14 cellular contexts compared by ENCODE assay signal in the genomic region with DNA sequence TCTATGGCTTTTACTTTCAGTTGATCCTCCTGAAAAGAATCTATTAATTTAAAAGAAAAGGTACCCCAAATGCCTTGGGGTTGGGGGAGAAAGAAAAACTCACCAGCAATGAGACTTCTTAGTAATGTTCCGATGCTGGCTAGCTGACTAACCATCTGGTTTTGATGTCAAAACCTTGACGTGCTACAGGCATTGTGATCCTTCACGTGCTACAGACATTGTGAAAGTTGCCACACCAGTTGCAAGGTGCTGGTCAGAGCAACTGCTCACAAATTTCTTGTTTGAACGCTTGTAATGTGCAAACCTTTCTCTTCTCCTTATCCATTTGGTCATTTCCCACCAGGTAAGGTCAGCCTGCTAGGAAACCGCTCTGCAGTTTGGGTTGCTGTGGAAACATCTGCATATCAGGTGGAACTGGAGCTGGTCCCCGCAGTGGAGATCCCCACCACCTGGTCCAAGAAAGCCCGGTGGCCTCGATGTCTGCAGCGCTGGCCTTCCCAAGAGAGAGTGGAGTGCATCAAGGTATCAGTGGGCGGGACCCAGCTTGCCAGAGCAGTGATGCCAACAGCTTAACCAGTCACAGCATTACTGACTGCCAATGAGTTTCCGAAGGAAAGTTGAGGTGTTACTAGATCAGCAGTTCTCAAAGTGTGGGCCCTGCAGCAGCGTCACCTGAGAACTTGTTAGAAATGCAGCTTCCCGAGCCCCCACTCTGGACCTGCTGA. TPM values are rescaled to one million over a fixed set of nuclear protein-coding genes. Genes with fewer than 3 reads are reported as not detected.
"Had no signal": no experiment of that assay in that cellular context is flagged by ENCODE, and none has a peak within 500 bp of the region (broad histone marks: within the 10 kb centered on the region; RNA-seq: fewer than 3 reads in every experiment).

No MANE protein-coding gene starts in this region.

- H3K4me3 ChIP-seq: cardiac muscle cell, upper lobe of right lung had no signal

- H3K27ac ChIP-seq: cardiac muscle cell, upper lobe of right lung had no signal

- H3K4me2 ChIP-seq: SK-N-SH had no signal

- H3K36me3 Mint-ChIP-seq: immature natural killer cell; naive B cell; stimulated activated naive B cell treated with anti-CD40 and anti-IgM and Interleukin-4, amounts not matched to agents 10 μg/mL and 1 μg/mL and 100 μg/mL, for 72 hours had no signal

- FAIRE-seq: endothelial cell of umbilical vein had no signal

- H3K9me3 ChIP-seq: SK-N-SH, upper lobe of right lung had no signal

- ATAC-seq: left colon; stimulated activated naive B cell treated with anti-CD40 and anti-IgM and Interleukin-4, amounts not matched to agents 10 μg/mL and 1 μg/mL and 100 μg/mL, for 72 hours; upper lobe of right lung had no signal

- DNase-seq: activated B cell treated with CpG ODN at 0.5 μM for 24 hours; glutamatergic neuron; immature natural killer cell; left colon; naive B cell; retina; Right ventricle myocardium superior; SK-N-SH; stimulated activated naive B cell treated with anti-CD40 and anti-IgM and Interleukin-4, amounts not matched to agents 10 μg/mL and 1 μg/mL and 100 μg/mL, for 72 hours; upper lobe of right lung had no signal

- H3K9ac ChIP-seq: SK-N-SH had no signal

- H3K36me3 ChIP-seq: cardiac muscle cell, upper lobe of right lung had no signal

- H3K27me3 ChIP-seq: cardiac muscle cell, upper lobe of right lung had no signal

- H3K9me2 ChIP-seq: SK-N-SH had no signal

- H3K27ac Mint-ChIP-seq: activated B cell treated with CpG ODN at 0.5 μM for 24 hours; immature natural killer cell; naive B cell; stimulated activated naive B cell treated with anti-CD40 and anti-IgM and Interleukin-4, amounts not matched to agents 10 μg/mL and 1 μg/mL and 100 μg/mL, for 72 hours had no signal

- H3K4me3 Mint-ChIP-seq: activated B cell treated with CpG ODN at 0.5 μM for 24 hours; immature natural killer cell; naive B cell; stimulated activated naive B cell treated with anti-CD40 and anti-IgM and Interleukin-4, amounts not matched to agents 10 μg/mL and 1 μg/mL and 100 μg/mL, for 72 hours had no signal

- H3K4me1 Mint-ChIP-seq: activated B cell treated with CpG ODN at 0.5 μM for 24 hours; naive B cell; stimulated activated naive B cell treated with anti-CD40 and anti-IgM and Interleukin-4, amounts not matched to agents 10 μg/mL and 1 μg/mL and 100 μg/mL, for 72 hours had no signal

- H3K9me3 Mint-ChIP-seq: activated B cell treated with CpG ODN at 0.5 μM for 24 hours; immature natural killer cell; naive B cell; stimulated activated naive B cell treated with anti-CD40 and anti-IgM and Interleukin-4, amounts not matched to agents 10 μg/mL and 1 μg/mL and 100 μg/mL, for 72 hours had no signal

RNA-seq across cellular contexts. Expression of a gene that starts 16.1 kb away (rescaled TPM):
- total RNA-seq: activated B cell treated with CpG ODN at 0.5 μM for 24 hours; endothelial cell of umbilical vein; lung microvascular endothelial cell; Right ventricle myocardium superior; T-helper 1 cell treated with Interleukin-12 subunit alpha and Interleukin-12 subunit beta and Interleukin-4 antibody, amounts not matched to agents 30 ng/mL and 1 ng/mL, for 36 hours had no signal
- polyA plus RNA-seq: endothelial cell of umbilical vein, immature natural killer cell, SK-N-SH had no signal
